ENCODE assay signal across 26 cellular contexts in genomic region chr17:51765558-51766145, GRCh38.
"Had no signal": no experiment of that assay in that cellular context is flagged by ENCODE, and none has a peak within 500 bp of the region (broad histone marks: within the 10 kb centered on the region; RNA-seq: fewer than 3 reads in every experiment).

No MANE protein-coding gene starts in this region.

- H3K27ac Mint-ChIP-seq: activated CD4-positive, alpha-beta memory T cell treated with anti-CD3 and anti-CD28 coated beads for 36 hours; activated naive CD4-positive, alpha-beta T cell treated with anti-CD3 and anti-CD28 coated beads for 36 hours; activated naive CD8-positive, alpha-beta T cell treated with anti-CD3 and anti-CD28 coated beads, Interleukin-2, amount 10 ng/mL, durations not matched to agents 7 days and 5 days; activated T-helper 1 cell treated with anti-CD3 and anti-CD28 coated beads, Interleukin-12 subunit alpha, Interleukin-12 subunit beta, Interleukin-2, Interleukin-4 antibody, amounts not matched to agents 30 ng/mL and 10 ng/mL and 1 ng/mL, durations not matched to agents 14 hours and 24 hours and 36 hours; effector memory CD8-positive, alpha-beta T cell; natural killer cell treated with Interleukin-12 subunit alpha and Interleukin-12 subunit beta and Interleukin-15 and Interleukin-18, amount 100 ng/mL, for 72 hours had no signal

- H3K9me3 Mint-ChIP-seq: activated CD4-positive, alpha-beta memory T cell treated with anti-CD3 and anti-CD28 coated beads for 36 hours; activated naive CD4-positive, alpha-beta T cell treated with anti-CD3 and anti-CD28 coated beads for 36 hours; activated naive CD8-positive, alpha-beta T cell treated with anti-CD3 and anti-CD28 coated beads, Interleukin-2, amount 10 ng/mL, durations not matched to agents 7 days and 5 days; activated T-helper 1 cell treated with anti-CD3 and anti-CD28 coated beads, Interleukin-12 subunit alpha, Interleukin-12 subunit beta, Interleukin-2, Interleukin-4 antibody, amounts not matched to agents 30 ng/mL and 10 ng/mL and 1 ng/mL, durations not matched to agents 14 hours and 24 hours and 36 hours; effector memory CD8-positive, alpha-beta T cell; natural killer cell treated with Interleukin-12 subunit alpha and Interleukin-12 subunit beta and Interleukin-15 and Interleukin-18, amount 100 ng/mL, for 72 hours had no signal

- DNase-seq: activated CD4-positive, alpha-beta memory T cell treated with anti-CD3 and anti-CD28 coated beads for 36 hours; activated CD4-positive, alpha-beta T cell treated with anti-CD3 and anti-CD28 coated beads for 48 hours; activated CD8-positive, alpha-beta memory T cell treated with anti-CD3 and anti-CD28 coated beads, Interleukin-2, amount 50 U/mL, for 4 hours; activated effector memory CD4-positive, alpha-beta T cell treated with anti-CD3 and anti-CD28 coated beads, Interleukin-2, amount 50 U/mL, for 16 hours; activated naive CD4-positive, alpha-beta T cell treated with anti-CD3 and anti-CD28 coated beads for 36 hours; activated naive CD8-positive, alpha-beta T cell treated with anti-CD3 and anti-CD28 coated beads, Interleukin-2, amount 10 ng/mL, durations not matched to agents 7 days and 5 days; activated T-cell treated with anti-CD3 and anti-CD28 coated beads, Interleukin-2, amount 50 U/mL, for 1 hour; cortex of kidney; effector memory CD8-positive, alpha-beta T cell; erythroblast; gastrocnemius medialis; left cardiac atrium; left ventricle myocardium superior; mucosa of descending colon; posterior cingulate gyrus; right cardiac atrium; stimulated activated CD4-positive, alpha-beta T cell treated with anti-CD3 and anti-CD28 coated beads, Interleukin-2, amount 100 ng/mL, for 48 hours; stimulated activated naive CD8-positive, alpha-beta T cell treated with anti-CD3 and anti-CD28 coated beads, Interleukin-15, Interleukin-2, amounts not matched to agents 100 U/mL and 50 U/mL, for 24 hours; T-helper 9 cell; testis; transverse colon; WERI-Rb-1 had no signal

- H3K36me3 Mint-ChIP-seq: activated CD4-positive, alpha-beta memory T cell treated with anti-CD3 and anti-CD28 coated beads for 36 hours; activated naive CD8-positive, alpha-beta T cell treated with anti-CD3 and anti-CD28 coated beads, Interleukin-2, amount 10 ng/mL, durations not matched to agents 7 days and 5 days; brain; natural killer cell treated with Interleukin-12 subunit alpha and Interleukin-12 subunit beta and Interleukin-15 and Interleukin-18, amount 100 ng/mL, for 72 hours had no signal

- ATAC-seq: activated CD4-positive, CD25-positive, alpha-beta regulatory T cell treated with anti-CD3 and anti-CD28 coated beads, Interleukin-2, amount 50 U/mL, for 24 hours; effector memory CD8-positive, alpha-beta T cell; gastrocnemius medialis; left cardiac atrium; left ventricle myocardium superior; mucosa of descending colon; right cardiac atrium; stimulated activated naive CD8-positive, alpha-beta T cell treated with anti-CD3 and anti-CD28 coated beads, Interleukin-15, Interleukin-2, amounts not matched to agents 100 U/mL and 50 U/mL, for 24 hours had no signal
